Comparison of ENCODE assay signal across 11 cellular contexts in genomic region chr1:170067253-170067819, GRCh38. TPM values are rescaled to one million over a fixed set of nuclear protein-coding genes. Genes with fewer than 3 reads are reported as not detected.
DNase-seq lines count a peak whose midpoint lies in the region; ATAC-seq, FAIRE-seq and TF ChIP-seq lines count a peak whose summit lies in the region.
"Had no signal": no experiment of that assay in that cellular context is flagged by ENCODE, and none has a peak within 500 bp of the region (broad histone marks: within the 10 kb centered on the region; RNA-seq: fewer than 3 reads in every experiment).

No MANE protein-coding gene starts in this region.

- DNase-seq in GM12892 (ENCODE audit: insufficient read length) = no peak
- peak; percentile 48 for DNase-seq in OCI-M2 (lab: John Stamatoyannopoulos, UW; ENCODE audit: unreplicated experiment)
- DNase-seq in left colon = no peak
- no peak for DNase-seq in HTR-8/SVneo (ENCODE audit: insufficient read length, low spot score)
- DNase-seq in stimulated activated CD4-positive, alpha-beta T cell treated with anti-CD3 and anti-CD28 coated beads, Interleukin-4, amount 100 ng/mL, for 4 hours = no peak
- no peak for DNase-seq in GM03348 (ENCODE audit: low spot score)
- no peak for DNase-seq in activated CD4-positive, alpha-beta T cell treated with anti-CD3 and anti-CD28 coated beads for 48 hours
- DNase-seq: activated CD8-positive, alpha-beta memory T cell treated with anti-CD3 and anti-CD28 coated beads for 24 hours; lower lobe of right lung; NCI-H748 treated with DMSO at 0.1 percent for 48 hours had no signal

- peak; percentile 45 for ATAC-seq in GM21619 (IDR thresholded peaks at IDR 0.05; ENCODE audit: unreplicated experiment)
- ATAC-seq in left colon = peak; percentile 96
- ATAC-seq: lower lobe of right lung had no signal

- no peak for TF ChIP-seq POLR2A in GM12892 (IDR thresholded peaks at IDR 0.05; ENCODE audit: low read depth, low read length)

- peak; percentile 86 for FAIRE-seq in GM12892 (lab: Jason Lieb, UNC)
- FAIRE-seq in HTR-8/SVneo (lab: Jason Lieb, UNC) = no peak

- intact Hi-C loops in left colon (cut with DNase I, micrococcal nuclease) = no loop called here

RNA-seq across cellular contexts. Expression of gene KIFAP3, which starts 7.2 kb away (rescaled TPM):
- 15.2 TPM for polyA plus RNA-seq in GM12892 (2012; ENCODE audit: missing spikeins)
- 10 to 100 TPM; 20.6 to 38.2 TPM for total RNA-seq in left colon
